Comparison of ENCODE assay signal across 26 cellular contexts in the genomic region with DNA sequence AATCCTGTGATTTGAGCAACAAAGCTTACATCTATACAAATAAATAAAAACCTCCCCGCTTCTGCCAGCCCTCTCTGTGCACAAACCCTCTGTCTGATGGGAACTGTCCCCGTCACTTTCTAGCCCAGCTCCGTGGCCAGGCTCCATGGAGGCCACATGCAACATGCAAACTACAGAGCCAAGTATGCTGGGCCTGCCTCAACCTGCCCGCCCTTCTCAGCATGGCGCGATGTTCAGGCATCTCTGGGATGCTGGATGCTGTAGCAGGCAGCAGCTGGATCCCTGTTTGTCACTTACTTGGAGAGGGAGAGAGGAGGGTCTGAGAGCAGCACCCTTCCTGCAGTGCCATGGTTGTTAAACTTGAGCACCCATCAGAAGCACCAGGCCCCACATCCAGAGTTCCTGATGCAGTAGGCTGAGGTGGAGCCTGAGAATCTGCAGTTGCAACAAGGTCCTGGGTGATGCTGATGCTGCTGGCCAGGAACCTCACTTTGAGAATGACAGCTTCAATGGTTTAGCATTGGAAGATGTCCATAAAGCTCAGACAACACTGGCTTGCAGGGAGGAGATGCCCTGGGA. TPM values are rescaled to one million over a fixed set of nuclear protein-coding genes. Genes with fewer than 3 reads are reported as not detected.
DNase-seq lines count a peak whose midpoint lies in the region; ATAC-seq and TF ChIP-seq lines count a peak whose summit lies in the region.
"Had no signal": no experiment of that assay in that cellular context is flagged by ENCODE, and none has a peak within 500 bp of the region (broad histone marks: within the 10 kb centered on the region; RNA-seq: fewer than 3 reads in every experiment).

No MANE protein-coding gene starts in this region.

- no peak overlapping the region for H3K4me3 Mint-ChIP-seq in stimulated activated effector memory CD8-positive, alpha-beta T cell treated with anti-CD3 and anti-CD28 coated beads, Interleukin-12 subunit alpha, Interleukin-12 subunit beta, amount 100 ng/mL, for 72 hours
- H3K4me3 Mint-ChIP-seq: activated naive CD4-positive, alpha-beta T cell treated with anti-CD3 and anti-CD28 coated beads, Interleukin-2, amount 50 U/mL, for 24 hours; activated T-cell treated with anti-CD3 and anti-CD28 coated beads, Interleukin-2, amount 50 U/mL, for 72 hours; CD4-positive, alpha-beta memory T cell; central memory CD8-positive, alpha-beta T cell; stimulated activated naive B cell treated with anti-CD40 and anti-IgM and Interleukin-4, amounts not matched to agents 10 μg/mL and 1 μg/mL and 100 μg/mL, for 72 hours had no signal

- DNase-seq in NCI-H1105 (lab: John Stamatoyannopoulos, UW): peak; percentile 37
- peak; percentile 71 for DNase-seq in NCI-H345 treated with DMSO at 0.1 percent for 48 hours (lab: John Stamatoyannopoulos, UW; ENCODE audit: unreplicated experiment)
- DNase-seq in coronary artery (ENCODE audit: low spot score): peak; percentile 49
- no peak for DNase-seq in stimulated activated effector memory CD8-positive, alpha-beta T cell treated with anti-CD3 and anti-CD28 coated beads, Interleukin-12 subunit alpha, Interleukin-12 subunit beta, amount 100 ng/mL, for 72 hours (ENCODE audit: low spot score in 2 of 2)
- DNase-seq in activated naive CD4-positive, alpha-beta T cell treated with anti-CD3 and anti-CD28 coated beads, Interleukin-2, amount 50 U/mL, for 16 hours: no peak
- DNase-seq in omental fat pad (ENCODE audit: low spot score): no peak
- no peak for DNase-seq in NCI-H748 treated with DMSO at 0.1 percent for 48 hours (lab: John Stamatoyannopoulos, UW)
- DNase-seq: activated CD4-positive, alpha-beta T cell treated with anti-CD3 and anti-CD28 coated beads for 1 hour; activated CD8-positive, alpha-beta memory T cell treated with anti-CD3 and anti-CD28 coated beads for 24 hours; activated T-cell treated with anti-CD3 and anti-CD28 coated beads, Interleukin-2, amount 50 U/mL, for 72 hours; CD4-positive, alpha-beta memory T cell; DND-41; KBM-7; kidney; NCI-H2029 treated with DMSO at 0.1 percent for 48 hours; PC-3; small intestine; stimulated activated CD4-positive, alpha-beta T cell treated with anti-CD3 and anti-CD28 coated beads, Interleukin-2, amount 100 ng/mL, for 24 hours; stimulated activated naive B cell treated with anti-CD40 and anti-IgM and Interleukin-4, amounts not matched to agents 10 μg/mL and 1 μg/mL and 100 μg/mL, for 72 hours; T-helper 1 cell; thyroid gland had no signal

- TF ChIP-seq CTCF in coronary artery (IDR thresholded peaks at IDR 0.05) (no peak), omental fat pad (IDR thresholded peaks at IDR 0.05) (no peak)

- H3K4me3 ChIP-seq in coronary artery: no peak overlapping the region
- H3K4me3 ChIP-seq: ascending aorta, SJSA1, thyroid gland had no signal

- no peaks in the 10 kb centered on the region for H3K36me3 Mint-ChIP-seq in stimulated activated effector memory CD8-positive, alpha-beta T cell treated with anti-CD3 and anti-CD28 coated beads, Interleukin-12 subunit alpha, Interleukin-12 subunit beta, amount 100 ng/mL, for 72 hours
- H3K36me3 Mint-ChIP-seq: activated naive CD4-positive, alpha-beta T cell treated with anti-CD3 and anti-CD28 coated beads, Interleukin-2, amount 50 U/mL, for 24 hours; CD4-positive, alpha-beta memory T cell had no signal

- H3K4me1 Mint-ChIP-seq in stimulated activated effector memory CD8-positive, alpha-beta T cell treated with anti-CD3 and anti-CD28 coated beads, Interleukin-12 subunit alpha, Interleukin-12 subunit beta, amount 100 ng/mL, for 72 hours: no peaks in the 10 kb centered on the region
- H3K4me1 Mint-ChIP-seq: activated naive CD4-positive, alpha-beta T cell treated with anti-CD3 and anti-CD28 coated beads, Interleukin-2, amount 50 U/mL, for 24 hours; central memory CD8-positive, alpha-beta T cell had no signal

- H3K9me3 Mint-ChIP-seq in stimulated activated effector memory CD8-positive, alpha-beta T cell treated with anti-CD3 and anti-CD28 coated beads, Interleukin-12 subunit alpha, Interleukin-12 subunit beta, amount 100 ng/mL, for 72 hours: no peaks in the 10 kb centered on the region
- H3K9me3 Mint-ChIP-seq: activated naive CD4-positive, alpha-beta T cell treated with anti-CD3 and anti-CD28 coated beads, Interleukin-2, amount 50 U/mL, for 24 hours; activated T-cell treated with anti-CD3 and anti-CD28 coated beads, Interleukin-2, amount 50 U/mL, for 72 hours; central memory CD8-positive, alpha-beta T cell had no signal

- H3K27ac ChIP-seq in coronary artery: no peak overlapping the region
- H3K27ac ChIP-seq: ascending aorta, SJSA1, thyroid gland had no signal

- no peak overlapping the region for H3K27ac Mint-ChIP-seq in stimulated activated effector memory CD8-positive, alpha-beta T cell treated with anti-CD3 and anti-CD28 coated beads, Interleukin-12 subunit alpha, Interleukin-12 subunit beta, amount 100 ng/mL, for 72 hours
- H3K27ac Mint-ChIP-seq: activated naive CD4-positive, alpha-beta T cell treated with anti-CD3 and anti-CD28 coated beads, Interleukin-2, amount 50 U/mL, for 24 hours; activated T-cell treated with anti-CD3 and anti-CD28 coated beads, Interleukin-2, amount 50 U/mL, for 72 hours; CD4-positive, alpha-beta memory T cell; stimulated activated naive B cell treated with anti-CD40 and anti-IgM and Interleukin-4, amounts not matched to agents 10 μg/mL and 1 μg/mL and 100 μg/mL, for 72 hours had no signal

- ATAC-seq in stimulated activated effector memory CD8-positive, alpha-beta T cell treated with anti-CD3 and anti-CD28 coated beads, Interleukin-12 subunit alpha, Interleukin-12 subunit beta, amount 100 ng/mL, for 72 hours: peak; percentile 8
- ATAC-seq in omental fat pad (ENCODE audit: low FRiP score): no peak
- ATAC-seq: activated T-cell treated with anti-CD3 and anti-CD28 coated beads, Interleukin-2, amount 50 U/mL, for 72 hours; HCT116; PC-3; stimulated activated naive B cell treated with anti-CD40 and anti-IgM and Interleukin-4, amounts not matched to agents 10 μg/mL and 1 μg/mL and 100 μg/mL, for 72 hours had no signal

RNA-seq across cellular contexts. Expression of gene CLMN, which starts 32.4 kb away (rescaled TPM):
- total RNA-seq in omental fat pad: 10 to 100 TPM; 25.1 to 41.9 (median 32.9) TPM

Comparison
In these comparisons a context has a peak if more than half of its experiments do, and no peak if none do; other contexts are left out.
1. DNase-seq: peak in NCI-H1105 (single experiment), NCI-H345 treated with DMSO at 0.1 percent for 48 hours (single experiment) and coronary artery (single experiment); none in stimulated activated effector memory CD8-positive, alpha-beta T cell treated with anti-CD3 and anti-CD28 coated beads, Interleukin-12 subunit alpha, Interleukin-12 subunit beta, amount 100 ng/mL, for 72 hours (0 of 2), activated naive CD4-positive, alpha-beta T cell treated with anti-CD3 and anti-CD28 coated beads, Interleukin-2, amount 50 U/mL, for 16 hours (single experiment), omental fat pad (single experiment) and NCI-H748 treated with DMSO at 0.1 percent for 48 hours (single experiment).